ENCODE assay signal across 9 cellular contexts in the genomic region with DNA sequence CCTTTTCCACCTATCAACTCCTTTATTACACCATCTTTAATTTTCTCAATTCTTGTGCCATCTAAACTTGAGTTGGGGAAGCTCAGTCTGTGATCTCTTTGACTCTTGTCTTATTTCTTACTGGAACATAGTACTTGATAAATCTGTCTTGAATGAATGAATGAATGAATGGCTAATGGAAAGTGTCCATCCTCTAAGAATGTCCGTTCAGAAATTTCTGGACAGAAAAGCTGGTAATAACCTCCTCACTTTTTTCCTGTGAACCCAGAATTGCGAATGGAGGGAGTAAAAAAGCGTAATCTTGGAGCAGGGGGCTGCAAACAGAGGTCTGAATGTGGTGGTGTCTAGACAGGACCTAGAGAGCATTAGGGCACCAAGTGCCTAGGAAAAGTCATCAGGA. TPM values are rescaled to one million over a fixed set of nuclear protein-coding genes. Genes with fewer than 3 reads are reported as not detected.
DNase-seq lines count a peak whose midpoint lies in the region; ATAC-seq, FAIRE-seq and TF ChIP-seq lines count a peak whose summit lies in the region.
"Had no signal": no experiment of that assay in that cellular context is flagged by ENCODE, and none has a peak within 500 bp of the region (broad histone marks: within the 10 kb centered on the region; RNA-seq: fewer than 3 reads in every experiment).

No MANE protein-coding gene starts in this region.

- POLR2A ChIA-PET in activated CD4-positive, alpha-beta T cell treated with anti-CD3 and anti-CD28 coated beads, Interleukin-2, amount 10 ng/mL, durations not matched to agents 7 days and 5 days (lab: Charles Lee), result no interaction called here

- CTCF ChIA-PET in activated CD4-positive, alpha-beta T cell treated with anti-CD3 and anti-CD28 coated beads, Interleukin-2, amount 10 ng/mL, durations not matched to agents 7 days and 5 days (lab: Charles Lee), result no interaction called here

- H3K27ac Mint-ChIP-seq in astrocyte (ENCODE audit: unreplicated experiment), result peak overlapping the region; percentile 48
- no peak overlapping the region for H3K27ac Mint-ChIP-seq in activated CD4-positive, alpha-beta T cell treated with anti-CD3 and anti-CD28 coated beads, Interleukin-2, amount 10 ng/mL, durations not matched to agents 7 days and 5 days
- H3K27ac Mint-ChIP-seq: activated naive CD8-positive, alpha-beta T cell treated with anti-CD3 and anti-CD28 coated beads, Interleukin-2, amount 10 ng/mL, durations not matched to agents 7 days and 5 days had no signal

- in situ Hi-C loops in HAP-1 (cut with MboI; ENCODE audit: low sequenced_read_pairs), result no loop called here

- no peak overlapping the region for H3K4me3 Mint-ChIP-seq in astrocyte (ENCODE audit: unreplicated experiment)
- no peak overlapping the region for H3K4me3 Mint-ChIP-seq in activated CD4-positive, alpha-beta T cell treated with anti-CD3 and anti-CD28 coated beads, Interleukin-2, amount 10 ng/mL, durations not matched to agents 7 days and 5 days
- H3K4me3 Mint-ChIP-seq: activated naive CD8-positive, alpha-beta T cell treated with anti-CD3 and anti-CD28 coated beads, Interleukin-2, amount 10 ng/mL, durations not matched to agents 7 days and 5 days had no signal

- H3K4me1 ChIP-seq in HAP-1, result peaks cover 11% of the 10 kb centered on the region
- H3K4me1 ChIP-seq in astrocyte (ENCODE audit: insufficient read depth, low read length), result peaks cover 11% of the 10 kb centered on the region
- H3K4me1 ChIP-seq in kidney (ENCODE audit: control insufficient read depth in 1 of 2, insufficient read depth in 1 of 2, low read depth in 1 of 2, low read length in 2 of 2), result peaks cover 5% of the 10 kb centered on the region in 2 donors

- peak overlapping the region; percentile 98 for H3K4me3 ChIP-seq in HAP-1
- peak overlapping the region; percentile 91 for H3K4me3 ChIP-seq in astrocyte (ENCODE audit: insufficient read depth, low read depth, low read length)
- peak overlapping the region; percentile 92 to 93 for H3K4me3 ChIP-seq in kidney (ENCODE audit: low read length in 2 of 2)

- H3K9ac ChIP-seq in astrocyte (ENCODE audit: low read length), result peak overlapping the region; percentile 98
- H3K9ac ChIP-seq in kidney (ENCODE audit: low read length in 2 of 2), result peak overlapping the region in 1 of 2 donors; percentile 95

- no peaks in the 10 kb centered on the region for H3K27me3 Mint-ChIP-seq in astrocyte (ENCODE audit: low read depth, unreplicated experiment)
- H3K27me3 Mint-ChIP-seq in activated CD4-positive, alpha-beta T cell treated with anti-CD3 and anti-CD28 coated beads, Interleukin-2, amount 10 ng/mL, durations not matched to agents 7 days and 5 days, result no peaks in the 10 kb centered on the region
- H3K27me3 Mint-ChIP-seq: activated naive CD8-positive, alpha-beta T cell treated with anti-CD3 and anti-CD28 coated beads, Interleukin-2, amount 10 ng/mL, durations not matched to agents 7 days and 5 days had no signal

- peak overlapping the region; percentile 98 for H3K4me2 ChIP-seq in astrocyte (ENCODE audit: low read length)

- H3K36me3 Mint-ChIP-seq in astrocyte (ENCODE audit: low read depth, unreplicated experiment), result no peaks in the 10 kb centered on the region
- H3K36me3 Mint-ChIP-seq in activated CD4-positive, alpha-beta T cell treated with anti-CD3 and anti-CD28 coated beads, Interleukin-2, amount 10 ng/mL, durations not matched to agents 7 days and 5 days (ENCODE audit: low read depth), result no peaks in the 10 kb centered on the region

- H3K36me3 ChIP-seq in HAP-1 (replicated peaks), result peaks cover 6% of the 10 kb centered on the region; the same call in 1 of the 2 replicates
- no peaks in the 10 kb centered on the region for H3K36me3 ChIP-seq in astrocyte (ENCODE audit: insufficient read depth, low read length)
- no peaks in the 10 kb centered on the region for H3K36me3 ChIP-seq in kidney (ENCODE audit: control insufficient read depth in 1 of 2, insufficient read depth in 2 of 2, low read length in 2 of 2)

- H3K4me1 Mint-ChIP-seq in astrocyte (ENCODE audit: low read depth, unreplicated experiment), result no peaks in the 10 kb centered on the region
- H3K4me1 Mint-ChIP-seq in activated CD4-positive, alpha-beta T cell treated with anti-CD3 and anti-CD28 coated beads, Interleukin-2, amount 10 ng/mL, durations not matched to agents 7 days and 5 days, result peaks cover 17% of the 10 kb centered on the region

- H3K9me3 ChIP-seq in HAP-1, result no peaks in the 10 kb centered on the region
- H3K9me3 ChIP-seq in astrocyte (ENCODE audit: insufficient read depth, low read depth, low read length), result no peaks in the 10 kb centered on the region
- no peaks in the 10 kb centered on the region for H3K9me3 ChIP-seq in kidney (ENCODE audit: control insufficient read depth in 1 of 2, low read length in 2 of 2)

- TF ChIP-seq CTCF in astrocyte (IDR thresholded peaks at IDR 0.05; ENCODE audit: insufficient read depth, low read depth, low read length), result no peak
- no peak for TF ChIP-seq CTCF in kidney (IDR thresholded peaks at IDR 0.05; ENCODE audit: borderline replicate concordance, extremely low read depth, insufficient read depth)

- intact Hi-C loops in kidney (cut with DNase I), result no loop called here

- no peak for ATAC-seq in GM18867 (IDR thresholded peaks at IDR 0.05; ENCODE audit: unreplicated experiment)

- peak overlapping the region; percentile 99 for H2AFZ ChIP-seq in astrocyte (ENCODE audit: low read depth, low read length)

- H3K27me3 ChIP-seq in HAP-1 (ENCODE audit: low read depth), result no peaks in the 10 kb centered on the region
- H3K27me3 ChIP-seq in astrocyte (ENCODE audit: insufficient read depth, low read length), result no peaks in the 10 kb centered on the region

- peaks cover 13% of the 10 kb centered on the region for H4K20me1 ChIP-seq in astrocyte (ENCODE audit: insufficient read depth, low read length)

- no peak for DNase-seq in HAP-1 (ENCODE audit: low spot score in 2 of 2)
- DNase-seq in astrocyte (ENCODE audit: low read depth), result no peak
- no peak for DNase-seq in kidney
- no peak for DNase-seq in substantia nigra (lab: John Stamatoyannopoulos, UW)
- no peak for DNase-seq in glomerular visceral epithelial cell (ENCODE audit: extremely low spot score)
- no peak for DNase-seq in activated CD4-positive, alpha-beta T cell treated with anti-CD3 and anti-CD28 coated beads, Interleukin-2, amount 10 ng/mL, durations not matched to agents 7 days and 5 days
- DNase-seq in RCC 7860 (ENCODE audit: low spot score), result no peak

- FAIRE-seq in astrocyte (lab: Jason Lieb, UNC) (no peak), kidney (lab: Jason Lieb, UNC) (no peak), RCC 7860 (lab: Jason Lieb, UNC) (no peak)

- no peaks in the 10 kb centered on the region for H3K9me3 Mint-ChIP-seq in astrocyte (ENCODE audit: unreplicated experiment)
- no peaks in the 10 kb centered on the region for H3K9me3 Mint-ChIP-seq in activated CD4-positive, alpha-beta T cell treated with anti-CD3 and anti-CD28 coated beads, Interleukin-2, amount 10 ng/mL, durations not matched to agents 7 days and 5 days
- H3K9me3 Mint-ChIP-seq: activated naive CD8-positive, alpha-beta T cell treated with anti-CD3 and anti-CD28 coated beads, Interleukin-2, amount 10 ng/mL, durations not matched to agents 7 days and 5 days had no signal

- peaks cover 35% of the 10 kb centered on the region for H3K79me2 ChIP-seq in astrocyte (ENCODE audit: insufficient read depth, low read length)

- H3K27ac ChIP-seq in astrocyte (ENCODE audit: low read depth, low read length), result peak overlapping the region; percentile 100
- peak overlapping the region; percentile 99 for H3K27ac ChIP-seq in kidney (ENCODE audit: low read depth in 2 of 2, low read length in 2 of 2)
- H3K27ac ChIP-seq in substantia nigra (ENCODE audit: low read depth, low read length, poor library complexity, severe bottlenecking), result peak overlapping the region; percentile 95

RNA-seq across cellular contexts. Expression of a gene that starts 9.4 kb away (rescaled TPM):
- total RNA-seq in astrocyte (1.0 and 1.2 TPM in 2 replicates), kidney (30.7 TPM)
- 129 TPM for polyA plus RNA-seq in kidney (ENCODE audit: insufficient read depth, low read depth, low replicate concordance)
- under 1 TPM; 0.17 to 0.21 TPM for total RNA-seq in activated CD4-positive, alpha-beta T cell treated with anti-CD3 and anti-CD28 coated beads, Interleukin-2, amount 10 ng/mL, durations not matched to agents 7 days and 5 days

Comparison
In these comparisons a context has a peak if more than half of its experiments do, and no peak if none do; other contexts are left out.
1. RNA of a gene that starts 9.4 kb away (total RNA-seq): 30.7 TPM in kidney (single experiment); 1.0 to 1.2 TPM in astrocyte and 0.17 to 0.21 TPM in activated CD4-positive, alpha-beta T cell treated with anti-CD3 and anti-CD28 coated beads, Interleukin-2, amount 10 ng/mL, durations not matched to agents 7 days and 5 days; every median in the first group is over 10 times any median in the second.
2. Peak in every context shown above with its lines, with median percentiles within 50 percentile points of each other: H3K4me3 ChIP-seq and H3K27ac ChIP-seq.